In the genomic region with DNA sequence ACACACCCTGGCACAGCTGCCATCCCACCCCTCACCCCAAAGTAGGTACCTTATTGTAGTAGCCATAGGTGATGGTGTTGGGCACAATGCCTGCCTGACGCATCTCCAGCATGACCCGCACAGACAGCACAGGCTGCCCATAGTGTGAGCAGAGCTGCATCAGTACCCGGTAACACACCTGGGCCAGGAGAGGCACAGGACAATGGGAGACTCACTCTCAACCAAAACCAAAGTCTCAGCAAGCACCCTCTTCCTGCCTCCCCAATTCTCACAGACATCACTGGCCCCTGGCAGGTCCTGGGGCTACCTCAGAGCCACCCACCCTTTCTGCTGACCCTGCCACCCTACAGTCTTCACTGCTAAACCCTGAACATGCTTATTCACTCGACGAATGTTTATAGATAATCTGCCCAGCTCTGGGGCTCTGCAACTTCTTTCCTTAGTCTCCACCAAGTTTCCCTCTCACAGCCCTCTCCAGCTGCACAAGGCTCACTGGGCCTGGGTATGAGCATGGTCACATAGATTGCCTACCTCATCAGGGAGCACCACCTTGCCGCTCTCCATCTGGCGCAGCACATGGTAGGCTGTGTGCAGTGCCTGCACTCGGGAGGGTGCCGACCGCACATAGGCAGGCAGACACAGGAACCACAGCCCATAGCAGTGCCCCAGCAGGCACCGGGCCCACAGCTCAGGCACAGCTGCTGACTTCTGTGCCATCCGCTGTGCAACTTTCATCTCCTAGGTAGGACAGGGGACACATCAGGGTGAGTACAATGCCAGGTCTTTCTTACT, we compare ENCODE assay signal across 21 cellular contexts. TPM values are rescaled to one million over a fixed set of nuclear protein-coding genes. Genes with fewer than 3 reads are reported as not detected.
A peak's percentile ranks its signal among the peaks of the same experiment; 100 is the strongest.
DNase-seq lines count a peak whose midpoint lies in the region; ATAC-seq, FAIRE-seq and TF ChIP-seq lines count a peak whose summit lies in the region.
"Had no signal": no experiment of that assay in that cellular context is flagged by ENCODE, and none has a peak within 500 bp of the region (broad histone marks: within the 10 kb centered on the region; RNA-seq: fewer than 3 reads in every experiment).

No MANE protein-coding gene starts in this region.

- H3K9me3 ChIP-seq in kidney (ENCODE audit: control insufficient read depth in 1 of 2, low read length in 2 of 2) = no peaks in the 10 kb centered on the region
- H3K9me3 ChIP-seq: A549, BE2C, Caco-2, lower lobe of right lung, mucosa of descending colon, prostate gland had no signal

- H3K27ac ChIP-seq in kidney (ENCODE audit: low read depth in 2 of 2, low read length in 2 of 2) = no peak overlapping the region
- H3K27ac ChIP-seq: A549, lower lobe of right lung, prostate gland had no signal

- H3K27me3 Mint-ChIP-seq in activated CD8-positive, alpha-beta T cell treated with anti-CD3 and anti-CD28 coated beads for 36 hours = no peaks in the 10 kb centered on the region
- no peaks in the 10 kb centered on the region for H3K27me3 Mint-ChIP-seq in activated CD8-positive, alpha-beta T cell treated with anti-CD3 and anti-CD28 coated beads, Interleukin-2, amount 10 ng/mL, durations not matched to agents 7 days and 5 days (ENCODE audit: low read depth)
- no peaks in the 10 kb centered on the region for H3K27me3 Mint-ChIP-seq in activated naive CD8-positive, alpha-beta T cell treated with anti-CD3 and anti-CD28 coated beads for 36 hours
- H3K27me3 Mint-ChIP-seq in stimulated activated naive B cell treated with anti-CD40 and anti-IgM and Interleukin-4, amounts not matched to agents 10 μg/mL and 1 μg/mL and 100 μg/mL, for 72 hours = no peaks in the 10 kb centered on the region

- intact Hi-C loops in activated CD8-positive, alpha-beta T cell treated with anti-CD3 and anti-CD28 coated beads for 36 hours (cut with micrococcal nuclease) = no loop called here
- intact Hi-C loops in kidney (cut with DNase I) = no loop called here

- H3K4me1 Mint-ChIP-seq in activated CD8-positive, alpha-beta T cell treated with anti-CD3 and anti-CD28 coated beads for 36 hours (ENCODE audit: low read depth) = peaks cover 6% of the 10 kb centered on the region
- H3K4me1 Mint-ChIP-seq in activated CD8-positive, alpha-beta T cell treated with anti-CD3 and anti-CD28 coated beads, Interleukin-2, amount 10 ng/mL, durations not matched to agents 7 days and 5 days (ENCODE audit: low read depth) = no peaks in the 10 kb centered on the region
- no peaks in the 10 kb centered on the region for H3K4me1 Mint-ChIP-seq in activated naive CD8-positive, alpha-beta T cell treated with anti-CD3 and anti-CD28 coated beads for 36 hours
- H3K4me1 Mint-ChIP-seq in stimulated activated naive B cell treated with anti-CD40 and anti-IgM and Interleukin-4, amounts not matched to agents 10 μg/mL and 1 μg/mL and 100 μg/mL, for 72 hours = peaks cover 18 to 38% of the 10 kb centered on the region in 2 donors

- no peaks in the 10 kb centered on the region for H3K4me1 ChIP-seq in kidney (ENCODE audit: control insufficient read depth in 1 of 2, insufficient read depth in 1 of 2, low read depth in 1 of 2, low read length in 2 of 2)
- H3K4me1 ChIP-seq: A549, BE2C, Caco-2, lower lobe of right lung, prostate gland had no signal

- no peak for TF ChIP-seq CTCF in activated CD8-positive, alpha-beta T cell treated with anti-CD3 and anti-CD28 coated beads for 36 hours (IDR thresholded peaks at IDR 0.05)
- no peak for TF ChIP-seq CTCF in kidney (IDR thresholded peaks at IDR 0.05; ENCODE audit: borderline replicate concordance, extremely low read depth, insufficient read depth)

- H3K4me3 ChIP-seq in kidney (ENCODE audit: low read length in 2 of 2) = no peak overlapping the region
- H3K4me3 ChIP-seq: A549, lower lobe of right lung, mucosa of descending colon, prostate gland had no signal

- peaks cover 34 to 56% of the 10 kb centered on the region in 2 donors for H3K36me3 ChIP-seq in kidney (ENCODE audit: control insufficient read depth in 1 of 2, insufficient read depth in 2 of 2, low read length in 2 of 2)

- H3K27ac Mint-ChIP-seq in activated CD8-positive, alpha-beta T cell treated with anti-CD3 and anti-CD28 coated beads for 36 hours = peak overlapping the region; percentile 13
- H3K27ac Mint-ChIP-seq in activated CD8-positive, alpha-beta T cell treated with anti-CD3 and anti-CD28 coated beads, Interleukin-2, amount 10 ng/mL, durations not matched to agents 7 days and 5 days = no peak overlapping the region
- H3K27ac Mint-ChIP-seq in activated naive CD8-positive, alpha-beta T cell treated with anti-CD3 and anti-CD28 coated beads for 36 hours = peak overlapping the region; percentile 12
- peak overlapping the region; percentile 76 for H3K27ac Mint-ChIP-seq in stimulated activated naive B cell treated with anti-CD40 and anti-IgM and Interleukin-4, amounts not matched to agents 10 μg/mL and 1 μg/mL and 100 μg/mL, for 72 hours

- CTCF ChIA-PET in activated CD8-positive, alpha-beta T cell treated with anti-CD3 and anti-CD28 coated beads for 36 hours (lab: Charles Lee) = no interaction called here
- CTCF ChIA-PET in activated CD8-positive, alpha-beta T cell treated with anti-CD3 and anti-CD28 coated beads, Interleukin-2, amount 10 ng/mL, durations not matched to agents 7 days and 5 days (lab: Charles Lee) = no interaction called here

- DNase-seq in activated CD8-positive, alpha-beta T cell treated with anti-CD3 and anti-CD28 coated beads for 36 hours = no peak
- DNase-seq in activated CD8-positive, alpha-beta T cell treated with anti-CD3 and anti-CD28 coated beads, Interleukin-2, amount 10 ng/mL, durations not matched to agents 7 days and 5 days = no peak
- DNase-seq in activated naive CD8-positive, alpha-beta T cell treated with anti-CD3 and anti-CD28 coated beads for 36 hours = no peak
- DNase-seq in kidney (peak; percentile 48), NCI-H1048 (lab: John Stamatoyannopoulos, UW) (no peak), NCI-H345 (lab: John Stamatoyannopoulos, UW) (no peak), SKM-1 treated with dmso at 0.1 percent for 144 hours (lab: John Stamatoyannopoulos, UW; ENCODE audit: unreplicated experiment) (no peak)
- DNase-seq in stimulated activated naive B cell treated with anti-CD40 and anti-IgM and Interleukin-4, amounts not matched to agents 10 μg/mL and 1 μg/mL and 100 μg/mL, for 72 hours = no peak
- DNase-seq: activated CD4-positive, alpha-beta T cell treated with anti-CD3 and anti-CD28 coated beads, Interleukin-2, amount 50 U/mL, for 48 hours; activated gamma-delta T cell; BE2C; Caco-2; dermis blood vessel endothelial cell; DMS79 treated with DMSO at 0.1 percent for 48 hours; lower lobe of right lung; NCI-H2029; NCI-H82; trophoblast cell had no signal

- no peak overlapping the region for H3K9ac ChIP-seq in kidney (ENCODE audit: low read length in 2 of 2)

- no peak overlapping the region for H3K4me3 Mint-ChIP-seq in activated CD8-positive, alpha-beta T cell treated with anti-CD3 and anti-CD28 coated beads for 36 hours
- H3K4me3 Mint-ChIP-seq in activated CD8-positive, alpha-beta T cell treated with anti-CD3 and anti-CD28 coated beads, Interleukin-2, amount 10 ng/mL, durations not matched to agents 7 days and 5 days = no peak overlapping the region
- no peak overlapping the region for H3K4me3 Mint-ChIP-seq in activated naive CD8-positive, alpha-beta T cell treated with anti-CD3 and anti-CD28 coated beads for 36 hours
- no peak overlapping the region for H3K4me3 Mint-ChIP-seq in stimulated activated naive B cell treated with anti-CD40 and anti-IgM and Interleukin-4, amounts not matched to agents 10 μg/mL and 1 μg/mL and 100 μg/mL, for 72 hours

- peaks cover 52% of the 10 kb centered on the region for H3K36me3 Mint-ChIP-seq in activated CD8-positive, alpha-beta T cell treated with anti-CD3 and anti-CD28 coated beads for 36 hours (ENCODE audit: low read depth)
- peaks cover 82% of the 10 kb centered on the region for H3K36me3 Mint-ChIP-seq in activated CD8-positive, alpha-beta T cell treated with anti-CD3 and anti-CD28 coated beads, Interleukin-2, amount 10 ng/mL, durations not matched to agents 7 days and 5 days (ENCODE audit: low read depth)
- H3K36me3 Mint-ChIP-seq in activated naive CD8-positive, alpha-beta T cell treated with anti-CD3 and anti-CD28 coated beads for 36 hours = peaks cover 12% of the 10 kb centered on the region
- H3K36me3 Mint-ChIP-seq in stimulated activated naive B cell treated with anti-CD40 and anti-IgM and Interleukin-4, amounts not matched to agents 10 μg/mL and 1 μg/mL and 100 μg/mL, for 72 hours = peaks cover 64 to 72% of the 10 kb centered on the region in 2 donors

- POLR2A ChIA-PET in activated CD8-positive, alpha-beta T cell treated with anti-CD3 and anti-CD28 coated beads for 36 hours (lab: Charles Lee) = interaction anchor here (0.9 to 1.5 kb wide), 2 partner anchors 13 to 27 kb away, joined by 3 to 5 read pairs; partner anchors contain the start of gene SLC39A1
- POLR2A ChIA-PET in activated CD8-positive, alpha-beta T cell treated with anti-CD3 and anti-CD28 coated beads, Interleukin-2, amount 10 ng/mL, durations not matched to agents 7 days and 5 days (lab: Charles Lee) = interaction anchor here (1.2 kb wide), 1 partner anchor 9 kb away, joined by 3 read pairs; no protein-coding TSS in a partner anchor

- FAIRE-seq in kidney (lab: Jason Lieb, UNC) = no peak
- FAIRE-seq: A549 had no signal

- no peak for ATAC-seq in activated CD8-positive, alpha-beta T cell treated with anti-CD3 and anti-CD28 coated beads for 36 hours
- ATAC-seq in activated CD8-positive, alpha-beta T cell treated with anti-CD3 and anti-CD28 coated beads, Interleukin-2, amount 10 ng/mL, durations not matched to agents 7 days and 5 days = no peak
- ATAC-seq in stimulated activated naive B cell treated with anti-CD40 and anti-IgM and Interleukin-4, amounts not matched to agents 10 μg/mL and 1 μg/mL and 100 μg/mL, for 72 hours (replicated peaks) = no peak
- ATAC-seq: A549, lower lobe of right lung, mucosa of descending colon had no signal

- H3K9me3 Mint-ChIP-seq in activated CD8-positive, alpha-beta T cell treated with anti-CD3 and anti-CD28 coated beads for 36 hours = no peaks in the 10 kb centered on the region
- no peaks in the 10 kb centered on the region for H3K9me3 Mint-ChIP-seq in activated CD8-positive, alpha-beta T cell treated with anti-CD3 and anti-CD28 coated beads, Interleukin-2, amount 10 ng/mL, durations not matched to agents 7 days and 5 days (ENCODE audit: insufficient read depth)
- no peaks in the 10 kb centered on the region for H3K9me3 Mint-ChIP-seq in activated naive CD8-positive, alpha-beta T cell treated with anti-CD3 and anti-CD28 coated beads for 36 hours
- no peaks in the 10 kb centered on the region for H3K9me3 Mint-ChIP-seq in stimulated activated naive B cell treated with anti-CD40 and anti-IgM and Interleukin-4, amounts not matched to agents 10 μg/mL and 1 μg/mL and 100 μg/mL, for 72 hours

RNA-seq across cellular contexts. Expression of gene DENND4B, which starts 10.3 kb away (rescaled TPM):
- total RNA-seq in activated CD8-positive, alpha-beta T cell treated with anti-CD3 and anti-CD28 coated beads for 36 hours = 100 to 1,000 TPM; 102 to 107 TPM
- 100 to 1,000 TPM; 140 to 143 TPM for total RNA-seq in activated CD8-positive, alpha-beta T cell treated with anti-CD3 and anti-CD28 coated beads, Interleukin-2, amount 10 ng/mL, durations not matched to agents 7 days and 5 days
- total RNA-seq in activated naive CD8-positive, alpha-beta T cell treated with anti-CD3 and anti-CD28 coated beads for 36 hours = 10 to 100 TPM; 90.2 to 91.4 TPM
- 60.6 TPM for total RNA-seq in kidney
- 13.2 TPM for polyA plus RNA-seq in kidney (ENCODE audit: insufficient read depth, low read depth, low replicate concordance)

RNA-seq across cellular contexts. Expression of gene GATAD2B, which starts 13.4 kb away (rescaled TPM):
- 10 to 100 TPM; 59.5 to 59.8 TPM for total RNA-seq in activated CD8-positive, alpha-beta T cell treated with anti-CD3 and anti-CD28 coated beads for 36 hours
- 10 to 100 TPM; 70.2 to 71.7 TPM for total RNA-seq in activated CD8-positive, alpha-beta T cell treated with anti-CD3 and anti-CD28 coated beads, Interleukin-2, amount 10 ng/mL, durations not matched to agents 7 days and 5 days
- total RNA-seq in activated naive CD8-positive, alpha-beta T cell treated with anti-CD3 and anti-CD28 coated beads for 36 hours = 10 to 100 TPM; 49.4 to 53.1 TPM
- total RNA-seq in kidney = 49.0 TPM
- polyA plus RNA-seq in kidney (ENCODE audit: insufficient read depth, low read depth, low replicate concordance) = 3.6 TPM

RNA-seq across cellular contexts. Expression of gene CRTC2, which starts 22.2 kb away (rescaled TPM):
- total RNA-seq in activated CD8-positive, alpha-beta T cell treated with anti-CD3 and anti-CD28 coated beads for 36 hours = 10 to 100 TPM; 67.3 to 71.8 TPM
- 100 to 1,000 TPM in 1 of 2 experiments, 10 to 100 TPM in 1; 85.1 to 104 TPM for total RNA-seq in activated CD8-positive, alpha-beta T cell treated with anti-CD3 and anti-CD28 coated beads, Interleukin-2, amount 10 ng/mL, durations not matched to agents 7 days and 5 days
- total RNA-seq in activated naive CD8-positive, alpha-beta T cell treated with anti-CD3 and anti-CD28 coated beads for 36 hours = 10 to 100 TPM; 56.4 to 67.0 TPM
- total RNA-seq in kidney = 44.8 TPM
- polyA plus RNA-seq in kidney (ENCODE audit: insufficient read depth, low read depth, low replicate concordance) = 28.6 TPM

RNA-seq across cellular contexts. Expression of gene SLC39A1, which starts 27.1 kb away (rescaled TPM):
- 10 to 100 TPM; 40.3 to 42.2 TPM for total RNA-seq in activated CD8-positive, alpha-beta T cell treated with anti-CD3 and anti-CD28 coated beads for 36 hours
- total RNA-seq in activated CD8-positive, alpha-beta T cell treated with anti-CD3 and anti-CD28 coated beads, Interleukin-2, amount 10 ng/mL, durations not matched to agents 7 days and 5 days = 10 to 100 TPM; 35.7 to 36.5 TPM
- 10 to 100 TPM; 60.6 to 63.1 TPM for total RNA-seq in activated naive CD8-positive, alpha-beta T cell treated with anti-CD3 and anti-CD28 coated beads for 36 hours
- total RNA-seq in kidney = 125 TPM
- 106 TPM for polyA plus RNA-seq in kidney (ENCODE audit: insufficient read depth, low read depth, low replicate concordance)

RNA-seq across cellular contexts. Expression of gene CREB3L4, which starts 31.5 kb away (rescaled TPM):
- 1 to 10 TPM; 8.3 to 8.8 TPM for total RNA-seq in activated CD8-positive, alpha-beta T cell treated with anti-CD3 and anti-CD28 coated beads for 36 hours
- total RNA-seq in activated CD8-positive, alpha-beta T cell treated with anti-CD3 and anti-CD28 coated beads, Interleukin-2, amount 10 ng/mL, durations not matched to agents 7 days and 5 days = 1 to 10 TPM; 5.7 to 9.0 TPM
- total RNA-seq in activated naive CD8-positive, alpha-beta T cell treated with anti-CD3 and anti-CD28 coated beads for 36 hours = 1 to 10 TPM; 6.8 to 7.3 TPM
- total RNA-seq in kidney = 10.9 TPM
- 9.3 TPM for polyA plus RNA-seq in kidney (ENCODE audit: insufficient read depth, low read depth, low replicate concordance)
